Comparison of ENCODE assay signal across 8 cellular contexts in genomic region chr2:27494944-27495554, GRCh38. TPM values are rescaled to one million over a fixed set of nuclear protein-coding genes. Genes with fewer than 3 reads are reported as not detected.
A peak's percentile ranks its signal among the peaks of the same experiment; 100 is the strongest.
DNase-seq lines count a peak whose midpoint lies in the region; ATAC-seq lines count a peak whose summit lies in the region.

Gene FNDC4, minus strand, starts transcription at chr2:27495200. Its CDS starts 521 bp downstream, at chr2:27494679.

- ATAC-seq in GM19395 (IDR thresholded peaks at IDR 0.05; ENCODE audit: unreplicated experiment) = no peak

- peak; percentile 17 for DNase-seq in activated naive CD4-positive, alpha-beta T cell treated with Interleukin-2 at 50 U/mL for 16 hours
- no peak for DNase-seq in activated naive CD4-positive, alpha-beta T cell (lab: John Stamatoyannopoulos, UW)
- peak; percentile 21 for DNase-seq in activated naive CD4-positive, alpha-beta T cell treated with anti-CD3 and anti-CD28 coated beads, Interleukin-2, amount 50 U/mL, for 16 hours
- DNase-seq in germinal center (ENCODE audit: low spot score) (peak; percentile 25), occipital lobe (lab: John Stamatoyannopoulos, UW) (peak; percentile 12), NCI-H524 (lab: John Stamatoyannopoulos, UW) (no peak)
- no peak for DNase-seq in activated CD4-positive, CD25-positive, alpha-beta regulatory T cell (lab: John Stamatoyannopoulos, UW)

RNA-seq across cellular contexts. Expression of gene FNDC4, which starts in this region (rescaled TPM):
- total RNA-seq in occipital lobe = 41.3 TPM

Comparison
In these comparisons a context has a peak if more than half of its experiments do, and no peak if none do; other contexts are left out.
1. DNase-seq: peak in activated naive CD4-positive, alpha-beta T cell treated with Interleukin-2 at 50 U/mL for 16 hours (single experiment), activated naive CD4-positive, alpha-beta T cell treated with anti-CD3 and anti-CD28 coated beads, Interleukin-2, amount 50 U/mL, for 16 hours (single experiment), germinal center (single experiment) and occipital lobe (single experiment); none in activated naive CD4-positive, alpha-beta T cell (0 of 4), NCI-H524 (0 of 2) and activated CD4-positive, CD25-positive, alpha-beta regulatory T cell (0 of 4).